Comparison of ENCODE assay signal across 2 cellular contexts in the genomic region with DNA sequence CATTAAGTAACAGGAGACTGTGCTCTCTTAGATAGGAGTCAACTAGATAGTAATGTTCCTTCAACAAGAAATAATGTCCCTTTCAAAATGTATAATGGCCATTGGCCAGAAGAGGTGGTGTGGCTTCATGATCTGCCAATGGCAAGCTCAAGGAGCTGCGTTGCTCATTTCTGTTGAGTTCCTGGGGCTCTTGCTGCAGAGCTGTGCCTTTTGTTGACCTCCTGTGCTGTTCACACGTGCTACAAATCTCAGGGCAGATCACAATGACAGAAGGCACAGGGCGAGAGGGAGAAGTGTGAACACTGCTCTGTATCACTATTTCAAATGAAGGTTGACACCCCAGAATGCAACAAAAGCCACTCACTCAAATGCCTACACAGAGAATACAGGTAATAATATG.
TF ChIP-seq lines count a peak whose summit lies in the region.

No MANE protein-coding gene starts in this region.

TF ChIP-seq in HEK293, 187 proteins besides CTCF, POLR2A, EP300 and RAD21 (continued from another document):
- TF ChIP-seq, protein P1, sequence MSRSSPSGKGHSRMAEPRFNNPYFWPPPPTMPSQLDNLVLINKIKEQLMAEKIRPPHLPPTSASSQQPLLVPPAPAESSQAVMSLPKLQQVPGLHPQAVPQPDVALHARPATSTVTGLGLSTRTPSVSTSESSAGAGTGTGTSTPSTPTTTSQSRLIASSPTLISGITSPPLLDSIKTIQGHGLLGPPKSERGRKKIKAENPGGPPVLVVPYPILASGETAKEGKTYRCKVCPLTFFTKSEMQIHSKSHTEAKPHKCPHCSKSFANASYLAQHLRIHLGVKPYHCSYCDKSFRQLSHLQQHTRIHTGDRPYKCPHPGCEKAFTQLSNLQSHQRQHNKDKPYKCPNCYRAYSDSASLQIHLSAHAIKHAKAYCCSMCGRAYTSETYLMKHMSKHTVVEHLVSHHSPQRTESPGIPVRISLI (tag by site-specific recombination; IDR thresholded peaks at IDR 0.05), result no peak

TF ChIP-seq in H1, 55 proteins besides CTCF, POLR2A, EP300 and RAD21 (continued from another document):
- TF ChIP-seq, protein P2, sequence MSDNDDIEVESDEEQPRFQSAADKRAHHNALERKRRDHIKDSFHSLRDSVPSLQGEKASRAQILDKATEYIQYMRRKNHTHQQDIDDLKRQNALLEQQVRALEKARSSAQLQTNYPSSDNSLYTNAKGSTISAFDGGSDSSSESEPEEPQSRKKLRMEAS (IDR thresholded peaks at IDR 0.05), result 0 out of 2 replicates have a peak, but pooled peaks have one; percentile 24
- no peak for TF ChIP-seq BRCA1 (IDR thresholded peaks at IDR 0.05; ENCODE audit: low read depth, low read length)
